ENCODE assay signal across 7 cellular contexts in the genomic region with DNA sequence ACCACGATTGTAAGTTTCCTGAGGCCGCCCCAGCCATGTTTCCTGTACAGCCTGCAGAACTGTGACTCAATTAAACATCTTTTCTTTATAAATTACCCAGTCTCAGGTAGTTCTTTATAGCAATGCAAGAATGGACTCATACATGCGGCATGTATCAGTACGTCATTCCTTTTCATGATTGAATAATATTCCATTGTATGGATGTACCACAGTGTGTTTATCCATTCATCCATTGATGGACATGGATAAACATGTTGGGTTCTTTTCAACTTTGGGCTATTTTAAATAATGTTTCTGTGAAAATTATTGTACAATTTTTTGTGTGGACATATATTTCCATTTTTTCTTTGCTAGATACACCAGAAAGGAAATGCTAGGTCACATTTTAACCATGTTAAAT.
"Had no signal": no experiment of that assay in that cellular context is flagged by ENCODE, and none has a peak within 500 bp of the region (broad histone marks: within the 10 kb centered on the region; RNA-seq: fewer than 3 reads in every experiment).

No MANE protein-coding gene starts in this region.

- H3K36me3 ChIP-seq: HAP-1 had no signal

- H3K4me3 ChIP-seq: GM23338, HAP-1 had no signal

- DNase-seq: H7, IMR-90, KBM-7 had no signal

- H3K4me1 ChIP-seq: HAP-1 had no signal

- H2AFZ ChIP-seq: GM23338 had no signal

- H3K4me2 ChIP-seq: GM23338 had no signal

- FAIRE-seq: HTR-8/SVneo had no signal

- ATAC-seq: GM23338, HCT116 had no signal
